22 cellular contexts compared by ENCODE assay signal in genomic region chr1:172460901-172461315, GRCh38. TPM values are rescaled to one million over a fixed set of nuclear protein-coding genes. Genes with fewer than 3 reads are reported as not detected.
A peak's percentile ranks its signal among the peaks of the same experiment; 100 is the strongest.
DNase-seq lines count a peak whose midpoint lies in the region; TF ChIP-seq lines count a peak whose summit lies in the region.
"Had no signal": no experiment of that assay in that cellular context is flagged by ENCODE, and none has a peak within 500 bp of the region (broad histone marks: within the 10 kb centered on the region; RNA-seq: fewer than 3 reads in every experiment).

No MANE protein-coding gene starts in this region.

- TF ChIP-seq CTCF in nephron (IDR thresholded peaks at IDR 0.05; ENCODE audit: unreplicated experiment in 3 of 3): no peak
- no peak for TF ChIP-seq CTCF in type B pancreatic cell (conservative IDR thresholded peaks at IDR 0.05)
- TF ChIP-seq CTCF in Caco-2 (IDR thresholded peaks at IDR 0.05; ENCODE audit: insufficient read depth in 1 of 2, low read depth in 1 of 2, low read length in 1 of 2, severe bottlenecking in 1 of 2, unreplicated experiment in 1 of 2): no peak

- CTCF ChIA-PET in HEK293T (lab: Yijun Ruan, JAX) (no interaction called here), Caco-2 (lab: Charles Lee) (interaction anchor here (1.5 to 1.9 kb wide), 2 partner anchors 10 to 72 kb away, joined by 5 to 8 read pairs; partner anchors contain the start of gene SUCO)

- peaks cover 42% of the 10 kb centered on the region for H3K4me1 ChIP-seq in Caco-2

- H3K27me3 Mint-ChIP-seq in nephron (ENCODE audit: low read depth): no peaks in the 10 kb centered on the region
- H3K27me3 Mint-ChIP-seq in type B pancreatic cell: no peaks in the 10 kb centered on the region
- no peaks in the 10 kb centered on the region for H3K27me3 Mint-ChIP-seq in Caco-2 (ENCODE audit: insufficient read depth, unreplicated experiment)
- H3K27me3 Mint-ChIP-seq: dendritic cell treated with granulocyte-macrophage colony-stimulating factor and Interleukin-4, amounts not matched to agents 40 ng/mL and 50 ng/mL, for 4 days had no signal

- POLR2A ChIA-PET in HEK293T (lab: Yijun Ruan, JAX) (no interaction called here), Caco-2 (lab: Charles Lee) (interaction anchor here (0.8 to 1.8 kb wide), 3 partner anchors 10 to 72 kb away, joined by 4 to 7 read pairs (median 5); partner anchors contain the start of gene SUCO)

- H3K9me3 Mint-ChIP-seq in nephron: no peaks in the 10 kb centered on the region
- no peaks in the 10 kb centered on the region for H3K9me3 Mint-ChIP-seq in type B pancreatic cell
- H3K9me3 Mint-ChIP-seq in Caco-2 (ENCODE audit: unreplicated experiment): peaks cover 16% of the 10 kb centered on the region
- H3K9me3 Mint-ChIP-seq: activated T-helper 1 cell treated with anti-CD3 and anti-CD28 coated beads, Interleukin-12 subunit alpha, Interleukin-12 subunit beta, Interleukin-2, Interleukin-4 antibody, amounts not matched to agents 30 ng/mL and 10 ng/mL and 1 ng/mL, durations not matched to agents 14 hours and 24 hours and 36 hours; CD4-positive, alpha-beta memory T cell; dendritic cell treated with granulocyte-macrophage colony-stimulating factor and Interleukin-4, amounts not matched to agents 40 ng/mL and 50 ng/mL, for 4 days had no signal

- H3K36me3 Mint-ChIP-seq in nephron (ENCODE audit: low read depth) (no peaks in the 10 kb centered on the region), type B pancreatic cell (no peaks in the 10 kb centered on the region), Caco-2 (ENCODE audit: insufficient read depth, unreplicated experiment) (no peaks in the 10 kb centered on the region)
- H3K36me3 Mint-ChIP-seq: activated naive CD8-positive, alpha-beta T cell; CD4-positive, alpha-beta memory T cell had no signal

- no peaks in the 10 kb centered on the region for H3K36me3 ChIP-seq in Caco-2 (ENCODE audit: control insufficient read depth, insufficient read depth, low read length)
- H3K36me3 ChIP-seq: gastrocnemius medialis had no signal

- H3K4me3 Mint-ChIP-seq in nephron (no peak overlapping the region), type B pancreatic cell (no peak overlapping the region), Caco-2 (ENCODE audit: unreplicated experiment) (no peak overlapping the region)
- H3K4me3 Mint-ChIP-seq: activated naive CD8-positive, alpha-beta T cell; activated T-helper 1 cell treated with anti-CD3 and anti-CD28 coated beads, Interleukin-12 subunit alpha, Interleukin-12 subunit beta, Interleukin-2, Interleukin-4 antibody, amounts not matched to agents 30 ng/mL and 10 ng/mL and 1 ng/mL, durations not matched to agents 14 hours and 24 hours and 36 hours; CD4-positive, alpha-beta memory T cell; dendritic cell treated with granulocyte-macrophage colony-stimulating factor and Interleukin-4, amounts not matched to agents 40 ng/mL and 50 ng/mL, for 4 days had no signal

- intact Hi-C loops in Caco-2 (cut with micrococcal nuclease; ENCODE audit: unreplicated experiment): loop anchor here (1.0 kb wide), 1 partner anchor 10 kb away; no protein-coding TSS in a partner anchor

- no TSS peak for BruUV-seq in Caco-2 (replicated peaks; lab: Mats Ljungman, UMichigan)

- no peak overlapping the region for H3K4me3 ChIP-seq in Caco-2 (ENCODE audit: low read depth, low read length)
- H3K4me3 ChIP-seq: gastrocnemius medialis had no signal

- no peaks in the 10 kb centered on the region for H3K9me3 ChIP-seq in Caco-2
- H3K9me3 ChIP-seq: gastrocnemius medialis, SK-N-SH had no signal

- DNase-seq in EH (ENCODE audit: low read depth): peak; percentile 56
- peak; percentile 80 for DNase-seq in NCI-H226
- DNase-seq in dedifferentiated amniotic fluid mesenchymal stem cell (ENCODE audit: extremely low spot score): peak; percentile 26
- no peak for DNase-seq in type B pancreatic cell (ENCODE audit: extremely low spot score, unreplicated experiment)
- no peak for DNase-seq in KG1 (lab: John Stamatoyannopoulos, UW)
- DNase-seq in HEK293T (ENCODE audit: extremely low spot score): no peak
- DNase-seq in Caco-2: no peak
- DNase-seq: activated CD4-positive, alpha-beta T cell treated with anti-CD3 and anti-CD28 coated beads for 1 hour; CD4-positive, alpha-beta memory T cell; DND-41; gastrocnemius medialis; midbrain; NCI-H2227 treated with DMSO at 0.1 percent for 48 hours; retina; SK-N-SH; stimulated activated CD4-positive, alpha-beta T cell treated with anti-CD3 and anti-CD28 coated beads, Interleukin-12 subunit alpha, Interleukin-12 subunit beta, amount 100 ng/mL, for 4 hours; T-helper 9 cell had no signal

- H3K27me3 ChIP-seq in Caco-2 (replicated peaks; ENCODE audit: control insufficient read depth, insufficient read depth, low read length): no peaks in the 10 kb centered on the region
- H3K27me3 ChIP-seq: gastrocnemius medialis had no signal

- H3K4me1 Mint-ChIP-seq in nephron: peaks cover 42% of the 10 kb centered on the region
- H3K4me1 Mint-ChIP-seq in type B pancreatic cell (ENCODE audit: unreplicated experiment): peaks cover 12% of the 10 kb centered on the region
- H3K4me1 Mint-ChIP-seq in Caco-2 (ENCODE audit: low read depth, unreplicated experiment): peaks cover 41% of the 10 kb centered on the region
- H3K4me1 Mint-ChIP-seq: CD4-positive, alpha-beta memory T cell had no signal

- peak overlapping the region; percentile 29 to 68 (median 64) for H3K27ac Mint-ChIP-seq in nephron
- H3K27ac Mint-ChIP-seq in type B pancreatic cell: no peak overlapping the region
- no peak overlapping the region for H3K27ac Mint-ChIP-seq in Caco-2 (ENCODE audit: unreplicated experiment)
- H3K27ac Mint-ChIP-seq: activated naive CD8-positive, alpha-beta T cell; activated T-helper 1 cell treated with anti-CD3 and anti-CD28 coated beads, Interleukin-12 subunit alpha, Interleukin-12 subunit beta, Interleukin-2, Interleukin-4 antibody, amounts not matched to agents 30 ng/mL and 10 ng/mL and 1 ng/mL, durations not matched to agents 14 hours and 24 hours and 36 hours; CD4-positive, alpha-beta memory T cell; dendritic cell treated with granulocyte-macrophage colony-stimulating factor and Interleukin-4, amounts not matched to agents 40 ng/mL and 50 ng/mL, for 4 days had no signal

TF ChIP-seq in HEK293T, 16 proteins besides CTCF, POLR2A, EP300 and RAD21:
- TF ChIP-seq ARNT (IDR thresholded peaks at IDR 0.05) (no peak), TARDBP (IDR thresholded peaks at IDR 0.05) (no peak), LEF1 (IDR thresholded peaks at IDR 0.05; ENCODE audit: borderline replicate concordance) (no peak), ELF4 (IDR thresholded peaks at IDR 0.05) (no peak), CTBP1 (IDR thresholded peaks at IDR 0.05; ENCODE audit: borderline replicate concordance) (no peak), ZNF384 (IDR thresholded peaks at IDR 0.05) (no peak), FOXK2 (IDR thresholded peaks at IDR 0.05) (no peak), PKNOX1 (IDR thresholded peaks at IDR 0.05) (no peak), FOXA1 (IDR thresholded peaks at IDR 0.05) (no peak), HDGF (IDR thresholded peaks at IDR 0.05; ENCODE audit: borderline replicate concordance) (no peak), SP1 (IDR thresholded peaks at IDR 0.05) (no peak), FOXM1 (IDR thresholded peaks at IDR 0.05; ENCODE audit: borderline replicate concordance) (no peak), BHLHE40 (IDR thresholded peaks at IDR 0.05; ENCODE audit: borderline replicate concordance) (no peak), NFRKB (IDR thresholded peaks at IDR 0.05) (no peak)
TF ChIP-seq in HEK293T: peak in this region for 0.

RNA-seq across cellular contexts. Expression of gene PIGC, which starts 17.0 kb away (rescaled TPM):
- total RNA-seq in type B pancreatic cell (ENCODE audit: low replicate concordance) (36.0 and 37.3 TPM in 2 replicates), Caco-2 (2022) (23.7 and 26.1 TPM in 2 replicates)

RNA-seq across cellular contexts. Expression of gene C1orf105, which starts 40.4 kb away (rescaled TPM):
- 2.3 TPM in 1 of 2 replicates, not detected in the other for total RNA-seq in type B pancreatic cell (ENCODE audit: low replicate concordance)
- 0.82 and 1.9 TPM in 2 replicates for total RNA-seq in Caco-2 (2022)
- total RNA-seq: activated T-helper 1 cell treated with anti-CD3 and anti-CD28 coated beads, Interleukin-12 subunit alpha, Interleukin-12 subunit beta, Interleukin-2, Interleukin-4 antibody, amounts not matched to agents 30 ng/mL and 10 ng/mL and 1 ng/mL, durations not matched to agents 14 hours and 24 hours and 36 hours; CD4-positive, alpha-beta memory T cell; temporal lobe had no signal

Comparison
In these comparisons a context has a peak if more than half of its experiments do, and no peak if none do; other contexts are left out.
1. DNase-seq: peak in EH (single experiment), NCI-H226 (single experiment) and dedifferentiated amniotic fluid mesenchymal stem cell (single experiment); none in type B pancreatic cell (single experiment), KG1 (single experiment), HEK293T (single experiment) and Caco-2 (0 of 2).
2. H3K27ac Mint-ChIP-seq: peak in nephron (3 of 3); none in type B pancreatic cell (single experiment) and Caco-2 (single experiment).